14 cellular contexts compared by ENCODE assay signal in genomic region chr9:99955606-99956005, GRCh38.
"Had no signal": no experiment of that assay in that cellular context is flagged by ENCODE, and none has a peak within 500 bp of the region (broad histone marks: within the 10 kb centered on the region; RNA-seq: fewer than 3 reads in every experiment).

No MANE protein-coding gene starts in this region.

- DNase-seq: activated effector memory CD4-positive, alpha-beta T cell treated with Interleukin-2 at 50 U/mL for 16 hours; activated naive CD8-positive, alpha-beta T cell treated with anti-CD3 and anti-CD28 coated beads, Interleukin-2, amount 10 ng/mL, durations not matched to agents 7 days and 5 days; body of pancreas; endodermal cell; foreskin fibroblast; left cardiac atrium; lower lobe of right lung; right lobe of liver; SJCRH30; small intestine; stimulated activated CD4-positive, alpha-beta T cell treated with anti-CD3 and anti-CD28 coated beads, Interleukin-4, amount 100 ng/mL, for 1 hour; upper lobe of right lung had no signal

- ATAC-seq: body of pancreas, lower lobe of right lung, right lobe of liver, upper lobe of right lung had no signal

- H3K4me1 Mint-ChIP-seq: nephron had no signal

- H3K27ac Mint-ChIP-seq: activated naive CD8-positive, alpha-beta T cell treated with anti-CD3 and anti-CD28 coated beads, Interleukin-2, amount 10 ng/mL, durations not matched to agents 7 days and 5 days; endodermal cell; nephron; T-helper 1 cell treated with Interleukin-12 subunit alpha and Interleukin-12 subunit beta and Interleukin-4 antibody, amounts not matched to agents 30 μg/mL and 1 μg/mL, for 36 hours had no signal

- H3K9me3 Mint-ChIP-seq: activated naive CD8-positive, alpha-beta T cell treated with anti-CD3 and anti-CD28 coated beads, Interleukin-2, amount 10 ng/mL, durations not matched to agents 7 days and 5 days; nephron; T-helper 1 cell treated with Interleukin-12 subunit alpha and Interleukin-12 subunit beta and Interleukin-4 antibody, amounts not matched to agents 30 μg/mL and 1 μg/mL, for 36 hours had no signal

- H3K4me3 Mint-ChIP-seq: activated naive CD8-positive, alpha-beta T cell treated with anti-CD3 and anti-CD28 coated beads, Interleukin-2, amount 10 ng/mL, durations not matched to agents 7 days and 5 days; endodermal cell; nephron; T-helper 1 cell treated with Interleukin-12 subunit alpha and Interleukin-12 subunit beta and Interleukin-4 antibody, amounts not matched to agents 30 μg/mL and 1 μg/mL, for 36 hours had no signal

- H3K27me3 Mint-ChIP-seq: activated naive CD8-positive, alpha-beta T cell treated with anti-CD3 and anti-CD28 coated beads, Interleukin-2, amount 10 ng/mL, durations not matched to agents 7 days and 5 days had no signal
